In genomic region chr2:185127412-185127811, GRCh38 we compare ENCODE assay signal across 1 cellular context.
TF ChIP-seq lines count a peak whose summit lies in the region.

No MANE protein-coding gene starts in this region.

TF ChIP-seq in HCT116, 20 proteins besides CTCF, POLR2A, EP300 and RAD21 (continued from another document):
- TF ChIP-seq, protein P1, sequence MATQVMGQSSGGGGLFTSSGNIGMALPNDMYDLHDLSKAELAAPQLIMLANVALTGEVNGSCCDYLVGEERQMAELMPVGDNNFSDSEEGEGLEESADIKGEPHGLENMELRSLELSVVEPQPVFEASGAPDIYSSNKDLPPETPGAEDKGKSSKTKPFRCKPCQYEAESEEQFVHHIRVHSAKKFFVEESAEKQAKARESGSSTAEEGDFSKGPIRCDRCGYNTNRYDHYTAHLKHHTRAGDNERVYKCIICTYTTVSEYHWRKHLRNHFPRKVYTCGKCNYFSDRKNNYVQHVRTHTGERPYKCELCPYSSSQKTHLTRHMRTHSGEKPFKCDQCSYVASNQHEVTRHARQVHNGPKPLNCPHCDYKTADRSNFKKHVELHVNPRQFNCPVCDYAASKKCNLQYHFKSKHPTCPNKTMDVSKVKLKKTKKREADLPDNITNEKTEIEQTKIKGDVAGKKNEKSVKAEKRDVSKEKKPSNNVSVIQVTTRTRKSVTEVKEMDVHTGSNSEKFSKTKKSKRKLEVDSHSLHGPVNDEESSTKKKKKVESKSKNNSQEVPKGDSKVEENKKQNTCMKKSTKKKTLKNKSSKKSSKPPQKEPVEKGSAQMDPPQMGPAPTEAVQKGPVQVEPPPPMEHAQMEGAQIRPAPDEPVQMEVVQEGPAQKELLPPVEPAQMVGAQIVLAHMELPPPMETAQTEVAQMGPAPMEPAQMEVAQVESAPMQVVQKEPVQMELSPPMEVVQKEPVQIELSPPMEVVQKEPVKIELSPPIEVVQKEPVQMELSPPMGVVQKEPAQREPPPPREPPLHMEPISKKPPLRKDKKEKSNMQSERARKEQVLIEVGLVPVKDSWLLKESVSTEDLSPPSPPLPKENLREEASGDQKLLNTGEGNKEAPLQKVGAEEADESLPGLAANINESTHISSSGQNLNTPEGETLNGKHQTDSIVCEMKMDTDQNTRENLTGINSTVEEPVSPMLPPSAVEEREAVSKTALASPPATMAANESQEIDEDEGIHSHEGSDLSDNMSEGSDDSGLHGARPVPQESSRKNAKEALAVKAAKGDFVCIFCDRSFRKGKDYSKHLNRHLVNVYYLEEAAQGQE (IDR thresholded peaks at IDR 0.05; ENCODE audit: low read depth) = no peak
- TF ChIP-seq CBX3 (IDR thresholded peaks at IDR 0.05; ENCODE audit: low read depth) = no peak
- TF ChIP-seq ZNF274 (IDR thresholded peaks at IDR 0.05; ENCODE audit: low read depth, low read length) = no peak
- TF ChIP-seq EZH2phosphoT487 (IDR thresholded peaks at IDR 0.05; ENCODE audit: borderline replicate concordance) = no peak
- no peak for TF ChIP-seq ELF1 (IDR thresholded peaks at IDR 0.05; ENCODE audit: borderline replicate concordance, low read depth)
- TF ChIP-seq FOSL1 (IDR thresholded peaks at IDR 0.05; ENCODE audit: low read depth) = no peak; the same call in 1 of the 2 replicates
- TF ChIP-seq ZFX (IDR thresholded peaks at IDR 0.05) = no peak
- TF ChIP-seq TCF7L2 (IDR thresholded peaks at IDR 0.05; ENCODE audit: borderline replicate concordance, extremely low read depth, insufficient read depth, insufficient read length) = no peak
- no peak for TF ChIP-seq YY1 (IDR thresholded peaks at IDR 0.05; ENCODE audit: extremely low read depth, insufficient replicate concordance, low read depth, low read length)
- TF ChIP-seq, protein P2, sequence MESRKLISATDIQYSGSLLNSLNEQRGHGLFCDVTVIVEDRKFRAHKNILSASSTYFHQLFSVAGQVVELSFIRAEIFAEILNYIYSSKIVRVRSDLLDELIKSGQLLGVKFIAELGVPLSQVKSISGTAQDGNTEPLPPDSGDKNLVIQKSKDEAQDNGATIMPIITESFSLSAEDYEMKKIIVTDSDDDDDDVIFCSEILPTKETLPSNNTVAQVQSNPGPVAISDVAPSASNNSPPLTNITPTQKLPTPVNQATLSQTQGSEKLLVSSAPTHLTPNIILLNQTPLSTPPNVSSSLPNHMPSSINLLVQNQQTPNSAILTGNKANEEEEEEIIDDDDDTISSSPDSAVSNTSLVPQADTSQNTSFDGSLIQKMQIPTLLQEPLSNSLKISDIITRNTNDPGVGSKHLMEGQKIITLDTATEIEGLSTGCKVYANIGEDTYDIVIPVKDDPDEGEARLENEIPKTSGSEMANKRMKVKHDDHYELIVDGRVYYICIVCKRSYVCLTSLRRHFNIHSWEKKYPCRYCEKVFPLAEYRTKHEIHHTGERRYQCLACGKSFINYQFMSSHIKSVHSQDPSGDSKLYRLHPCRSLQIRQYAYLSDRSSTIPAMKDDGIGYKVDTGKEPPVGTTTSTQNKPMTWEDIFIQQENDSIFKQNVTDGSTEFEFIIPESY (IDR thresholded peaks at IDR 0.05; ENCODE audit: extremely low read depth, insufficient replicate concordance, low read length) = no peak
- TF ChIP-seq JUND (IDR thresholded peaks at IDR 0.05) = no peak
